ENCODE assay signal across 1 cellular context in the genomic region with DNA sequence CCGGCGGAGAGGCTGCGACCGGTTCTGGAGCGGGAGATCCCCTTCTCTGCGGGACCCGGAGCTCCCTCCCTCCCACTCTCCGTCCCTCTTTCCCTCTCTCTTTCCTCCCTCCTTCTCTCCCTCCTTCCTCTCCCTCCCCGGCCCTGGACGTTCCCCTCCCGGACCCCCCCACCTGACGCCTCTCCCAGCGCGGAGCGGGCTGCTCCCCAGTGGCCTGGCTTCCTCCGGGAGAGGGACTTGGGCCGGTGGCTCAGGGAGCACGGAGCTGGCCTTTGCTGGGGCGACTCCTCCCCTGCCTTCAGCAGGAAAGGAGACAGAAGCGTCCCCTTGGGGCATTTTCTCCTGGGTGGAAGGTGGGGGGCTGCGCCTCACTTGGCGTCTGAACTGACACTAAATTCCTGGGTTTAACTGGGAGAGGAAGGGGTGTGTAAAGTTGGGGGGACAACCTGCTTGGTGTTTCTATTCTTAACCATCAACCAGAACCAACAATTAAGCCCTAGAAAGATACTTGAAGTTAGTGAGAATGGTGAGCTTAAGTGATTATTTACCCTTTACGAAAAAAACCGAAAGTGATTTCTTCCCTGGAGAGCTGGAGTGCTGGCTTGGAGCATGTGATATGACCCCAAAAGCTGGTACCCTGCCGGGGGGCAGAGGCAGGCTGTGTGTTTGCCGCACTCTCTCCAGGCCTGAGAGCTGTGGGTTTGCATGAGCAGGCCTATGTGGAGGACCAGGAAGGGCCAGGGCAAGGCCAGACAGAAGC.
TF ChIP-seq lines count a peak whose summit lies in the region.

No MANE protein-coding gene starts in this region.

TF ChIP-seq in HCT116, 20 proteins besides CTCF, POLR2A, EP300 and RAD21 (continued from another document):
- TF ChIP-seq, protein P1, sequence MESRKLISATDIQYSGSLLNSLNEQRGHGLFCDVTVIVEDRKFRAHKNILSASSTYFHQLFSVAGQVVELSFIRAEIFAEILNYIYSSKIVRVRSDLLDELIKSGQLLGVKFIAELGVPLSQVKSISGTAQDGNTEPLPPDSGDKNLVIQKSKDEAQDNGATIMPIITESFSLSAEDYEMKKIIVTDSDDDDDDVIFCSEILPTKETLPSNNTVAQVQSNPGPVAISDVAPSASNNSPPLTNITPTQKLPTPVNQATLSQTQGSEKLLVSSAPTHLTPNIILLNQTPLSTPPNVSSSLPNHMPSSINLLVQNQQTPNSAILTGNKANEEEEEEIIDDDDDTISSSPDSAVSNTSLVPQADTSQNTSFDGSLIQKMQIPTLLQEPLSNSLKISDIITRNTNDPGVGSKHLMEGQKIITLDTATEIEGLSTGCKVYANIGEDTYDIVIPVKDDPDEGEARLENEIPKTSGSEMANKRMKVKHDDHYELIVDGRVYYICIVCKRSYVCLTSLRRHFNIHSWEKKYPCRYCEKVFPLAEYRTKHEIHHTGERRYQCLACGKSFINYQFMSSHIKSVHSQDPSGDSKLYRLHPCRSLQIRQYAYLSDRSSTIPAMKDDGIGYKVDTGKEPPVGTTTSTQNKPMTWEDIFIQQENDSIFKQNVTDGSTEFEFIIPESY (IDR thresholded peaks at IDR 0.05; ENCODE audit: extremely low read depth, insufficient replicate concordance, low read length) = no peak
- TF ChIP-seq YY1 (IDR thresholded peaks at IDR 0.05; ENCODE audit: extremely low read depth, insufficient replicate concordance, low read depth, low read length) = no peak
- TF ChIP-seq EZH2 (IDR thresholded peaks at IDR 0.05) = no peak
- TF ChIP-seq SP1 (IDR thresholded peaks at IDR 0.05; ENCODE audit: low read depth) = no peak
- TF ChIP-seq ELF1 (IDR thresholded peaks at IDR 0.05; ENCODE audit: borderline replicate concordance, low read depth) = no peak
- TF ChIP-seq CEBPB (IDR thresholded peaks at IDR 0.05; ENCODE audit: low read depth) = no peak
- TF ChIP-seq CBX3 (IDR thresholded peaks at IDR 0.05; ENCODE audit: low read depth) = no peak
- TF ChIP-seq POLR2AphosphoS5 (IDR thresholded peaks at IDR 0.05; ENCODE audit: low read depth, low read length) = no peak
